In the genomic region with DNA sequence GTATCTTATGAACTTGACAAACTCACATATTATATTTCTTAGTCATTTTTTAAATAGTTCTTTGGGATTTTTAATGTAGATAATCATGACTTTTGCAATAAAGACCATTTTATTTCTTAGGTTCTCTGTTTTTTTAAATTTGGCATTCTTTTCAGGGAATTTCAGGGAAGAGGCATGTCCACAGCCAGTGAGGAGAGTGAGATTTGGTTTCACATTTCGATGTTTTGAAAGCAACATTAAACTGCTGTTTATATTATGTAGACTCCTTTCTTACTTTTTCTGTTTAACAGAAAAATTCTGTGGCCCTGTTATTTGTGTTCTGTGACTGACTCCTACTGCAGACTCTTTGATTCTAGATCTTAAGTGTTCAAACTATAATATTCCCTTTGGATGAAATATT, we compare ENCODE assay signal across 1 cellular context.
TF ChIP-seq lines count a peak whose summit lies in the region.

No MANE protein-coding gene starts in this region.

TF ChIP-seq in IMR-90, 13 proteins besides CTCF, POLR2A, EP300 and RAD21 (continued from another document):
- TF ChIP-seq, protein P1, sequence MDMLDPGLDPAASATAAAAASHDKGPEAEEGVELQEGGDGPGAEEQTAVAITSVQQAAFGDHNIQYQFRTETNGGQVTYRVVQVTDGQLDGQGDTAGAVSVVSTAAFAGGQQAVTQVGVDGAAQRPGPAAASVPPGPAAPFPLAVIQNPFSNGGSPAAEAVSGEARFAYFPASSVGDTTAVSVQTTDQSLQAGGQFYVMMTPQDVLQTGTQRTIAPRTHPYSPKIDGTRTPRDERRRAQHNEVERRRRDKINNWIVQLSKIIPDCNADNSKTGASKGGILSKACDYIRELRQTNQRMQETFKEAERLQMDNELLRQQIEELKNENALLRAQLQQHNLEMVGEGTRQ (IDR thresholded peaks at IDR 0.05; ENCODE audit: low read depth, low read length) = no peak
- TF ChIP-seq CHD1 (IDR thresholded peaks at IDR 0.05; ENCODE audit: low read depth, low read length) (no peak), FOS (IDR thresholded peaks at IDR 0.05; ENCODE audit: low read depth, low read length) (no peak), RCOR1 (IDR thresholded peaks at IDR 0.05; ENCODE audit: insufficient replicate concordance, low read length) (no peak), RFX5 (IDR thresholded peaks at IDR 0.05; ENCODE audit: low read depth, low read length) (no peak), CEBPB (IDR thresholded peaks at IDR 0.05; ENCODE audit: low read depth, low read length) (no peak), NFE2L2 (IDR thresholded peaks at IDR 0.05; ENCODE audit: low read depth, low read length) (no peak), MAZ (IDR thresholded peaks at IDR 0.05; ENCODE audit: borderline replicate concordance, low read depth, low read length) (no peak)
- TF ChIP-seq, protein P2, sequence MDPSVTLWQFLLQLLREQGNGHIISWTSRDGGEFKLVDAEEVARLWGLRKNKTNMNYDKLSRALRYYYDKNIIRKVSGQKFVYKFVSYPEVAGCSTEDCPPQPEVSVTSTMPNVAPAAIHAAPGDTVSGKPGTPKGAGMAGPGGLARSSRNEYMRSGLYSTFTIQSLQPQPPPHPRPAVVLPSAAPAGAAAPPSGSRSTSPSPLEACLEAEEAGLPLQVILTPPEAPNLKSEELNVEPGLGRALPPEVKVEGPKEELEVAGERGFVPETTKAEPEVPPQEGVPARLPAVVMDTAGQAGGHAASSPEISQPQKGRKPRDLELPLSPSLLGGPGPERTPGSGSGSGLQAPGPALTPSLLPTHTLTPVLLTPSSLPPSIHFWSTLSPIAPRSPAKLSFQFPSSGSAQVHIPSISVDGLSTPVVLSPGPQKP (IDR thresholded peaks at IDR 0.05; ENCODE audit: borderline replicate concordance, low read depth, low read length) = no peak
